ENCODE assay signal across 17 cellular contexts in the genomic region with DNA sequence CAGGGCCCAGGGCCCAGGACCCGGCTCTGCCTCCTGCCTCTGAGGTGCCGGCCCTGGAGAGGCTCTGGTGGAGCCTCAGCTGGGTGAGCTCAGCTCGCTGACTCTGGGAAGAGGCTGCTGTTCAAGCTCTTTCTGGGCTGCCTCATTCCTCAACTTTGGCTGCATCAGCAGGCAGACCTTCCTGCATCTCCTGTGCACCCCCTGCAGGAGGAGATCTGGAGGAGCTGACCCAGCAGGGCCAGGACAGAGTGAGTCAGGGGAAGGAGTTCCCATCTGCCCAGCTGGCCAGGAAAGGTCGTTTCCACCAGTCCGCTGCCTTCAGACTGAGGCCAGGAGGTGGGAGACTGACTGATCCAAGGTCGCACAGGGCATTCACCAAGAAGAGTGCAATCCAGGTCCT. TPM values are rescaled to one million over a fixed set of nuclear protein-coding genes. Genes with fewer than 3 reads are reported as not detected.
DNase-seq lines count a peak whose midpoint lies in the region; ATAC-seq and TF ChIP-seq lines count a peak whose summit lies in the region.
"Had no signal": no experiment of that assay in that cellular context is flagged by ENCODE, and none has a peak within 500 bp of the region (broad histone marks: within the 10 kb centered on the region; RNA-seq: fewer than 3 reads in every experiment).

No MANE protein-coding gene starts in this region.

- no peak overlapping the region for H3K18ac ChIP-seq in IMR-90 (ENCODE audit: low read depth, low read length)

- H3K4me3 Mint-ChIP-seq in chondrocyte (ENCODE audit: unreplicated experiment), result no peak overlapping the region
- H3K4me3 Mint-ChIP-seq: brain; neural crest cell; T-helper 1 cell treated with Interleukin-12 subunit alpha and Interleukin-12 subunit beta and Interleukin-4 antibody, amounts not matched to agents 30 μg/mL and 1 μg/mL, for 36 hours had no signal

- H2AFZ ChIP-seq in IMR-90 (replicated peaks; ENCODE audit: low read length, poor library complexity) (no peak overlapping the region), parathyroid adenoma (no peak overlapping the region), hepatocyte (no peak overlapping the region)
- H2AFZ ChIP-seq: PC-9 had no signal

- BruUV-seq in IMR-90 (replicated peaks; lab: Mats Ljungman, UMichigan), result no TSS peak

- no peak overlapping the region for H2BK15ac ChIP-seq in IMR-90 (ENCODE audit: low read depth, low read length)

- H3K4me3 ChIP-seq in IMR-90 (ENCODE audit: insufficient read depth, low read depth, low read length) (no peak overlapping the region), parathyroid adenoma (ENCODE audit: low read depth, low read length) (no peak overlapping the region), hepatocyte (no peak overlapping the region)
- H3K4me3 ChIP-seq: lower lobe of right lung, PC-9 had no signal

- H4K91ac ChIP-seq in IMR-90 (ENCODE audit: insufficient read depth, low read depth, low read length), result no peak overlapping the region

- TF ChIP-seq RAD21 in IMR-90 (IDR thresholded peaks at IDR 0.05; ENCODE audit: low read length), result no peak

- H3K27me3 ChIP-seq in IMR-90 (ENCODE audit: control insufficient read depth, insufficient read depth, low read length) (peaks cover 55% of the 10 kb centered on the region), parathyroid adenoma (ENCODE audit: control insufficient read depth, insufficient read depth, low read length) (no peaks in the 10 kb centered on the region), hepatocyte (peaks cover 32% of the 10 kb centered on the region)

- H3K27me3 Mint-ChIP-seq in chondrocyte (ENCODE audit: low read depth), result peaks cover 67% of the 10 kb centered on the region

- no peak for ATAC-seq in IMR-90 (ENCODE audit: low read depth)
- ATAC-seq: lower lobe of right lung had no signal

- H3K4me1 ChIP-seq in IMR-90 (ENCODE audit: control insufficient read depth, insufficient read depth, low read length), result no peaks in the 10 kb centered on the region
- H3K4me1 ChIP-seq in parathyroid adenoma, result peaks cover 9% of the 10 kb centered on the region
- H3K4me1 ChIP-seq in hepatocyte (ENCODE audit: insufficient read depth), result no peaks in the 10 kb centered on the region
- H3K4me1 ChIP-seq: lower lobe of right lung had no signal

- no peak overlapping the region for H4K8ac ChIP-seq in IMR-90 (ENCODE audit: low read depth in 2 of 2, low read length in 2 of 2)

- H3K9me1 ChIP-seq in IMR-90 (ENCODE audit: insufficient read depth, low read length), result no peaks in the 10 kb centered on the region

- dilution Hi-C loops in IMR-90 (cut with HindIII; ENCODE audit: low sequenced_read_pairs, unreplicated experiment), result no loop called here

- H3K36me3 ChIP-seq in IMR-90 (ENCODE audit: control insufficient read depth, insufficient read depth, low read length) (no peaks in the 10 kb centered on the region), parathyroid adenoma (ENCODE audit: control insufficient read depth, insufficient read depth, low read length) (no peaks in the 10 kb centered on the region), hepatocyte (replicated peaks; ENCODE audit: insufficient read depth, low read depth) (no peaks in the 10 kb centered on the region)
- H3K36me3 ChIP-seq: lower lobe of right lung had no signal

- H3K4ac ChIP-seq in IMR-90 (ENCODE audit: low read depth, low read length), result no peak overlapping the region

- H2AK5ac ChIP-seq in IMR-90 (ENCODE audit: low read depth, low read length), result no peak overlapping the region

- H3K9me3 ChIP-seq in IMR-90 (ENCODE audit: control insufficient read depth, insufficient read depth, low read length), result no peaks in the 10 kb centered on the region
- no peaks in the 10 kb centered on the region for H3K9me3 ChIP-seq in parathyroid adenoma (ENCODE audit: control insufficient read depth, low read length)
- H3K9me3 ChIP-seq in hepatocyte (ENCODE audit: low read depth), result no peaks in the 10 kb centered on the region
- H3K9me3 ChIP-seq: lower lobe of right lung had no signal

- TF ChIP-seq POLR2A in IMR-90 (IDR thresholded peaks at IDR 0.05; ENCODE audit: low read depth, low read length), result no peak

- H3K36me3 Mint-ChIP-seq in chondrocyte (ENCODE audit: low read depth), result no peaks in the 10 kb centered on the region
- H3K36me3 Mint-ChIP-seq: brain had no signal

- H3K9ac ChIP-seq in IMR-90 (ENCODE audit: low read depth, low read length) (no peak overlapping the region), parathyroid adenoma (no peak overlapping the region)

- no peaks in the 10 kb centered on the region for H3K4me1 Mint-ChIP-seq in chondrocyte (ENCODE audit: low read depth)

- H2BK120ac ChIP-seq in IMR-90 (ENCODE audit: low read depth, low read length), result no peak overlapping the region

- H3K9me2 ChIP-seq in hepatocyte (replicated peaks; ENCODE audit: insufficient read depth), result no peaks in the 10 kb centered on the region

- H2BK5ac ChIP-seq in IMR-90 (ENCODE audit: low read depth, low read length, poor library complexity, severe bottlenecking), result no peak overlapping the region

- 0 out of 2 replicates have a peak, but pooled peaks have one; percentile 5 for TF ChIP-seq CTCF in IMR-90 (conservative IDR thresholded peaks at IDR 0.05; ENCODE audit: low read depth, low read length)
- peak; percentile 8 for TF ChIP-seq CTCF in chondrocyte (IDR thresholded peaks at IDR 0.05)
- TF ChIP-seq CTCF in parathyroid adenoma (IDR thresholded peaks at IDR 0.05), result peak; percentile 19
- no peak for TF ChIP-seq CTCF in hepatocyte (IDR thresholded peaks at IDR 0.05; ENCODE audit: poor library complexity)

- no peak overlapping the region for H3K14ac ChIP-seq in IMR-90 (replicated peaks; ENCODE audit: low read depth, low read length)

- no peaks in the 10 kb centered on the region for H3K79me1 ChIP-seq in IMR-90 (ENCODE audit: low read depth in 1 of 2, low read length in 2 of 2)

- DNase-seq in ELR (ENCODE audit: low read depth) (peak; percentile 20), IMR-90 (no peak), chondrocyte (ENCODE audit: low spot score) (no peak), hepatocyte (ENCODE audit: low spot score) (no peak), MV-4-11 (lab: John Stamatoyannopoulos, UW) (no peak)
- no peak for DNase-seq in activated CD4-positive, alpha-beta T cell treated with anti-CD3 and anti-CD28 coated beads for 48 hours
- DNase-seq: activated CD4-positive, alpha-beta T cell treated with anti-CD3 and anti-CD28 coated beads, Interleukin-2, amount 50 U/mL, for 4 hours; COR-L47; hippocampal formation; lower lobe of right lung; PC-9 had no signal

- WGBS in IMR-90 (ENCODE audit: extremely low coverage in 2 of 2, insufficient read length in 1 of 2), 2 experiments, result 44% methylated on average over 6 of the region's 6 CpGs; no CpG with 5 or more reads in 1 of the 2 experiments
- WGBS in hepatocyte (ENCODE audit: low lambda C conversion rate, missing lambda C conversion rate), result 56% methylated on average over 6 of the region's 6 CpGs

- H3K27ac Mint-ChIP-seq in chondrocyte (ENCODE audit: unreplicated experiment), result no peak overlapping the region
- H3K27ac Mint-ChIP-seq: brain; T-helper 1 cell treated with Interleukin-12 subunit alpha and Interleukin-12 subunit beta and Interleukin-4 antibody, amounts not matched to agents 30 μg/mL and 1 μg/mL, for 36 hours had no signal

- H3K23ac ChIP-seq in IMR-90 (ENCODE audit: low read depth, low read length), result no peak overlapping the region

- no peaks in the 10 kb centered on the region for H3K9me3 Mint-ChIP-seq in chondrocyte (ENCODE audit: low read depth)
- H3K9me3 Mint-ChIP-seq: brain; neural crest cell; T-helper 1 cell treated with Interleukin-12 subunit alpha and Interleukin-12 subunit beta and Interleukin-4 antibody, amounts not matched to agents 30 μg/mL and 1 μg/mL, for 36 hours had no signal

- H2AK9ac ChIP-seq in IMR-90 (replicated peaks; ENCODE audit: low read depth, low read length, poor library complexity), result no peak overlapping the region

- H2BK20ac ChIP-seq in IMR-90 (ENCODE audit: low read depth, low read length), result no peak overlapping the region

- H3K79me2 ChIP-seq in parathyroid adenoma (no peaks in the 10 kb centered on the region), hepatocyte (no peaks in the 10 kb centered on the region)

- no peak overlapping the region for H4K5ac ChIP-seq in IMR-90 (ENCODE audit: low read depth, low read length)

- no peak overlapping the region for H3K4me2 ChIP-seq in IMR-90 (ENCODE audit: low read depth, low read length)
- no peak overlapping the region for H3K4me2 ChIP-seq in parathyroid adenoma (ENCODE audit: low read length)
- H3K4me2 ChIP-seq in hepatocyte, result no peak overlapping the region
- H3K4me2 ChIP-seq: PC-9 had no signal

- POLR2A ChIA-PET in IMR-90 (lab: Charles Lee; ENCODE audit: unreplicated experiment), result no interaction called here

- CTCF ChIA-PET in IMR-90 (lab: Yijun Ruan, JAX), result interaction anchor here (0.6 kb wide), 1 partner anchor 157 kb away, joined by 3 read pairs; no protein-coding TSS in a partner anchor

- in situ Hi-C loops in IMR-90 (cut with MboI; ENCODE audit: low sequenced_read_pairs), result no loop called here

- H4K20me1 ChIP-seq in IMR-90 (ENCODE audit: insufficient read depth, low read length) (no peaks in the 10 kb centered on the region), hepatocyte (ENCODE audit: insufficient read depth, poor library complexity, severe bottlenecking) (no peaks in the 10 kb centered on the region)

- intact Hi-C loops in IMR-90 (cut with micrococcal nuclease), result no loop called here

- H3K56ac ChIP-seq in IMR-90 (ENCODE audit: extremely low read depth, insufficient read depth, low read length), result no peak overlapping the region

- H3K27ac ChIP-seq in IMR-90 (ENCODE audit: insufficient read depth, low read length), result no peak overlapping the region
- no peak overlapping the region for H3K27ac ChIP-seq in parathyroid adenoma
- no peak overlapping the region for H3K27ac ChIP-seq in hepatocyte
- H3K27ac ChIP-seq: HL-60, lower lobe of right lung, PC-9 had no signal

TF ChIP-seq in IMR-90, 13 proteins besides CTCF, POLR2A, EP300 and RAD21 (continues in another document):
- TF ChIP-seq MAFK (IDR thresholded peaks at IDR 0.05; ENCODE audit: low read depth, low read length), result no peak
- no peak for TF ChIP-seq MAZ (IDR thresholded peaks at IDR 0.05; ENCODE audit: borderline replicate concordance, low read depth, low read length)
- no peak for TF ChIP-seq NFE2L2 (IDR thresholded peaks at IDR 0.05; ENCODE audit: low read depth, low read length)
- no peak for TF ChIP-seq RFX5 (IDR thresholded peaks at IDR 0.05; ENCODE audit: low read depth, low read length)
- no peak for TF ChIP-seq SMC3 (IDR thresholded peaks at IDR 0.05; ENCODE audit: low read depth, low read length)

RNA-seq across cellular contexts. Expression of gene CRHR1, which starts 10.7 kb away (rescaled TPM):
- total RNA-seq in IMR-90 (2012; rRNA removed) (not detected in 2 replicates), chondrocyte (not detected in 3 replicates), hepatocyte (not detected in 2 replicates)
- polyA plus RNA-seq in IMR-90 (2012; rRNA removed) (not detected in 2 replicates), hepatocyte (not detected in 2 replicates)
- polyA plus RNA-seq in IMR-90 (2012; cell fraction: cytosol; rRNA removed), result not detected in 2 replicates
- not detected in 2 replicates for polyA plus RNA-seq in IMR-90 (2012; cell fraction: nucleus; rRNA removed; ENCODE audit: low replicate concordance)
- total RNA-seq: lower lobe of right lung, PC-9 had no signal

RNA-seq across cellular contexts. Expression of gene SPPL2C, which starts 49.8 kb away (rescaled TPM):
- not detected in 2 replicates for total RNA-seq in IMR-90 (2012; rRNA removed)
- not detected in 2 replicates for polyA plus RNA-seq in IMR-90 (2012; rRNA removed)
- not detected in 2 replicates for polyA plus RNA-seq in IMR-90 (2012; cell fraction: cytosol; rRNA removed)
- polyA plus RNA-seq in IMR-90 (2012; cell fraction: nucleus; rRNA removed; ENCODE audit: low replicate concordance), result not detected in 2 replicates
- not detected in 3 replicates for total RNA-seq in chondrocyte
- total RNA-seq in hepatocyte, result not detected in 2 replicates
- polyA plus RNA-seq in hepatocyte, result not detected in 2 replicates
- total RNA-seq: lower lobe of right lung, neural crest cell, PC-9, subcutaneous adipose tissue had no signal
